In genomic region chr5:135655326-135655725, GRCh38 we compare ENCODE assay signal across 18 cellular contexts.
DNase-seq lines count a peak whose midpoint lies in the region; ATAC-seq and TF ChIP-seq lines count a peak whose summit lies in the region.
"Had no signal": no experiment of that assay in that cellular context is flagged by ENCODE, and none has a peak within 500 bp of the region (broad histone marks: within the 10 kb centered on the region; RNA-seq: fewer than 3 reads in every experiment).

No MANE protein-coding gene starts in this region.

- H3K9me3 ChIP-seq in left lung, result peaks cover 0 to 14% of the 10 kb centered on the region in 2 donors

- no peak for TF ChIP-seq CTCF in left lung (IDR thresholded peaks at IDR 0.05)

- no peak overlapping the region for H3K4me3 ChIP-seq in left lung
- H3K4me3 ChIP-seq: A549, GM23338 had no signal

- H3K36me3 Mint-ChIP-seq in activated CD8-positive, alpha-beta memory T cell treated with anti-CD3 and anti-CD28 coated beads, Interleukin-2, amount 10 ng/mL, durations not matched to agents 7 days and 5 days, result no peaks in the 10 kb centered on the region

- peak; percentile 18 for DNase-seq in activated CD8-positive, alpha-beta memory T cell treated with anti-CD3 and anti-CD28 coated beads, Interleukin-2, amount 10 ng/mL, durations not matched to agents 7 days and 5 days
- no peak for DNase-seq in activated CD8-positive, alpha-beta memory T cell treated with anti-CD3 and anti-CD28 coated beads for 24 hours
- no peak for DNase-seq in left lung
- DNase-seq in renal cortical epithelial cell (ENCODE audit: low read depth), result peak; percentile 29
- DNase-seq in SK-N-DZ (ENCODE audit: low spot score), result no peak
- DNase-seq: AML-193; Caco-2; CD4-positive, alpha-beta T cell; DMS79; GDM1; HCEC 1CT; IMR-90 had no signal

- no peak overlapping the region for H3K27ac ChIP-seq in left lung
- H3K27ac ChIP-seq: 22Rv1, A549, C4-2B had no signal

- H3K27me3 Mint-ChIP-seq in activated CD8-positive, alpha-beta memory T cell treated with anti-CD3 and anti-CD28 coated beads, Interleukin-2, amount 10 ng/mL, durations not matched to agents 7 days and 5 days, result peaks cover 3% of the 10 kb centered on the region

- no peaks in the 10 kb centered on the region for H3K27me3 ChIP-seq in left lung

- CTCF ChIA-PET in activated CD8-positive, alpha-beta memory T cell treated with anti-CD3 and anti-CD28 coated beads, Interleukin-2, amount 10 ng/mL, durations not matched to agents 7 days and 5 days (lab: Charles Lee), result no interaction called here

- H3K4me1 ChIP-seq in left lung, result no peaks in the 10 kb centered on the region
- H3K4me1 ChIP-seq: A549, Caco-2 had no signal

- intact Hi-C loops in left lung (cut with DNase I), result no loop called here

- ATAC-seq in activated CD8-positive, alpha-beta memory T cell treated with anti-CD3 and anti-CD28 coated beads, Interleukin-2, amount 10 ng/mL, durations not matched to agents 7 days and 5 days, result no peak
- ATAC-seq in left lung (peak; percentile 60), HG03520 (IDR thresholded peaks at IDR 0.05; ENCODE audit: unreplicated experiment) (no peak), HG03565 (IDR thresholded peaks at IDR 0.05; ENCODE audit: unreplicated experiment) (no peak)
- ATAC-seq: A549, GM23338 had no signal

- peaks cover 10% of the 10 kb centered on the region for H3K9me3 Mint-ChIP-seq in activated CD8-positive, alpha-beta memory T cell treated with anti-CD3 and anti-CD28 coated beads, Interleukin-2, amount 10 ng/mL, durations not matched to agents 7 days and 5 days (ENCODE audit: low read depth)

- H3K27ac Mint-ChIP-seq in activated CD8-positive, alpha-beta memory T cell treated with anti-CD3 and anti-CD28 coated beads, Interleukin-2, amount 10 ng/mL, durations not matched to agents 7 days and 5 days, result no peak overlapping the region
- H3K27ac Mint-ChIP-seq: CD4-positive, alpha-beta T cell; GM23338 had no signal

- H3K4me3 Mint-ChIP-seq in activated CD8-positive, alpha-beta memory T cell treated with anti-CD3 and anti-CD28 coated beads, Interleukin-2, amount 10 ng/mL, durations not matched to agents 7 days and 5 days, result no peak overlapping the region
- H3K4me3 Mint-ChIP-seq: CD4-positive, alpha-beta T cell; GM23338 had no signal

- no peaks in the 10 kb centered on the region for H3K36me3 ChIP-seq in left lung

- H3K4me1 Mint-ChIP-seq in activated CD8-positive, alpha-beta memory T cell treated with anti-CD3 and anti-CD28 coated beads, Interleukin-2, amount 10 ng/mL, durations not matched to agents 7 days and 5 days, result no peaks in the 10 kb centered on the region
- H3K4me1 Mint-ChIP-seq: GM23338 had no signal

Comparison
In these comparisons a context has a peak if more than half of its experiments do, and no peak if none do; other contexts are left out.
1. DNase-seq: peak in activated CD8-positive, alpha-beta memory T cell treated with anti-CD3 and anti-CD28 coated beads, Interleukin-2, amount 10 ng/mL, durations not matched to agents 7 days and 5 days (single experiment) and renal cortical epithelial cell (single experiment); none in activated CD8-positive, alpha-beta memory T cell treated with anti-CD3 and anti-CD28 coated beads for 24 hours (single experiment), left lung (0 of 2) and SK-N-DZ (single experiment).